1 cellular context compared by ENCODE assay signal in genomic region chr2:187481543-187481942, GRCh38.
A peak's percentile ranks its signal among the peaks of the same experiment; 100 is the strongest.
TF ChIP-seq lines count a peak whose summit lies in the region.

No MANE protein-coding gene starts in this region.

TF ChIP-seq in K562, 482 proteins besides CTCF, POLR2A, EP300 and RAD21 (continued from another document):
- TF ChIP-seq ZBTB40 (IDR thresholded peaks at IDR 0.05) = no peak
- TF ChIP-seq ZBTB40 (CRISPR knock-in tag; IDR thresholded peaks at IDR 0.05) = no peak
- no peak for TF ChIP-seq SMAD2 (IDR thresholded peaks at IDR 0.05; ENCODE audit: low read depth, low read length)
- TF ChIP-seq TAF1 (IDR thresholded peaks at IDR 0.05; ENCODE audit: control insufficient read depth, extremely low read depth, insufficient read depth, low read length, severe bottlenecking) = no peak
- TF ChIP-seq CGGBP1 (CRISPR knock-in tag; IDR thresholded peaks at IDR 0.05) = no peak
- no peak for TF ChIP-seq ZEB2 (IDR thresholded peaks at IDR 0.05)
- no peak for TF ChIP-seq CBFA2T3 (IDR thresholded peaks at IDR 0.05)
- no peak for TF ChIP-seq ZNF197 (CRISPR knock-in tag; IDR thresholded peaks at IDR 0.05; ENCODE audit: low read depth)
- no peak for TF ChIP-seq AFF4 (CRISPR knock-in tag; IDR thresholded peaks at IDR 0.05)
- no peak for TF ChIP-seq MEF2D (tag; conservative IDR thresholded peaks at IDR 0.05; ENCODE audit: low read depth)
- peak; percentile 79 for TF ChIP-seq PCBP2 (IDR thresholded peaks at IDR 0.05; ENCODE audit: low read depth, low read length, poor library complexity, severe bottlenecking)
TF ChIP-seq in K562: peak in this region for 2.
